ENCODE assay signal across 17 cellular contexts in genomic region chr14:81633496-81633895, GRCh38.
DNase-seq lines count a peak whose midpoint lies in the region; ATAC-seq and TF ChIP-seq lines count a peak whose summit lies in the region.
"Had no signal": no experiment of that assay in that cellular context is flagged by ENCODE, and none has a peak within 500 bp of the region (broad histone marks: within the 10 kb centered on the region; RNA-seq: fewer than 3 reads in every experiment).

No MANE protein-coding gene starts in this region.

- CTCF ChIA-PET in GM10248 (lab: Yijun Ruan, JAX), result interaction anchor here (0.9 to 2.2 kb wide), 3 partner anchors 11 to 56 kb away, joined by 3 to 5 read pairs (median 3); no protein-coding TSS in a partner anchor

- H3K9me3 ChIP-seq in right cardiac atrium (ENCODE audit: control insufficient read depth, low read length) (no peaks in the 10 kb centered on the region), body of pancreas (no peaks in the 10 kb centered on the region)
- H3K9me3 ChIP-seq: A549, BE2C had no signal

- TF ChIP-seq POLR2A in body of pancreas (IDR thresholded peaks at IDR 0.05) (no peak), erythroblast (IDR thresholded peaks at IDR 0.05; ENCODE audit: low read length) (no peak)

- TF ChIP-seq CTCF in body of pancreas (IDR thresholded peaks at IDR 0.05), result no peak
- TF ChIP-seq CTCF in GM10248 (IDR thresholded peaks at IDR 0.05; ENCODE audit: control extremely low read depth, extremely low read depth, low read depth, missing control alignments), result no peak

- no peaks in the 10 kb centered on the region for H3K36me3 ChIP-seq in body of pancreas (replicated peaks in 1 of 2; ENCODE audit: insufficient read depth in 1 of 2, low read depth in 2 of 2)
- H3K36me3 ChIP-seq: BE2C had no signal

- intact Hi-C loops in left ventricle myocardium superior (cut with micrococcal nuclease) (no loop called here), right cardiac atrium (cut with DNase I) (no loop called here), body of pancreas (cut with DNase I) (no loop called here)

- H3K27ac Mint-ChIP-seq in natural killer cell treated with Interleukin-12 subunit alpha and Interleukin-12 subunit beta and Interleukin-15 and Interleukin-18, amount 100 ng/mL, for 72 hours, result no peak overlapping the region
- H3K27ac Mint-ChIP-seq: CD14-positive monocyte; CD8-positive, alpha-beta T cell; H9 had no signal

- no peak overlapping the region for H3K4me3 ChIP-seq in right cardiac atrium (ENCODE audit: low read length)
- no peak overlapping the region for H3K4me3 ChIP-seq in body of pancreas
- H3K4me3 ChIP-seq: A549 had no signal

- ATAC-seq in left ventricle myocardium superior (peak; percentile 34), right cardiac atrium (no peak), body of pancreas (peak; percentile 78)
- ATAC-seq in natural killer cell treated with Interleukin-12 subunit alpha and Interleukin-12 subunit beta and Interleukin-15 and Interleukin-18, amount 100 ng/mL, for 72 hours, result no peak
- ATAC-seq: A549; CD8-positive, alpha-beta T cell had no signal

- H3K9me3 Mint-ChIP-seq in natural killer cell treated with Interleukin-12 subunit alpha and Interleukin-12 subunit beta and Interleukin-15 and Interleukin-18, amount 100 ng/mL, for 72 hours, result peaks cover 3% of the 10 kb centered on the region
- H3K9me3 Mint-ChIP-seq: CD8-positive, alpha-beta T cell; H9 had no signal

- H3K27me3 Mint-ChIP-seq in natural killer cell treated with Interleukin-12 subunit alpha and Interleukin-12 subunit beta and Interleukin-15 and Interleukin-18, amount 100 ng/mL, for 72 hours, result peaks cover 3 to 7% of the 10 kb centered on the region in 2 donors

- H3K4me3 Mint-ChIP-seq in natural killer cell treated with Interleukin-12 subunit alpha and Interleukin-12 subunit beta and Interleukin-15 and Interleukin-18, amount 100 ng/mL, for 72 hours, result no peak overlapping the region
- H3K4me3 Mint-ChIP-seq: CD14-positive monocyte; CD8-positive, alpha-beta T cell; H9 had no signal

- H3K27me3 ChIP-seq in right cardiac atrium (ENCODE audit: control insufficient read depth, insufficient read depth) (peaks cover 2% of the 10 kb centered on the region), body of pancreas (no peaks in the 10 kb centered on the region)
- H3K27me3 ChIP-seq: BE2C had no signal

- H3K4me1 Mint-ChIP-seq in natural killer cell treated with Interleukin-12 subunit alpha and Interleukin-12 subunit beta and Interleukin-15 and Interleukin-18, amount 100 ng/mL, for 72 hours (ENCODE audit: low read depth in 2 of 2), result no peaks in the 10 kb centered on the region
- H3K4me1 Mint-ChIP-seq: CD14-positive monocyte, H9 had no signal

- POLR2A ChIA-PET in GM10248 (lab: Yijun Ruan, JAX), result no interaction called here

- DNase-seq in left ventricle myocardium superior (no peak), right cardiac atrium (no peak), NOMO-1 treated with DMSO at 0.1 percent for 48 hours (lab: John Stamatoyannopoulos, UW; ENCODE audit: unreplicated experiment) (peak; percentile 59), body of pancreas (peak in 2 of 4 donors; percentile 12 to 23), GM10248 (ENCODE audit: extremely low spot score) (no peak), erythroblast (lab: John Stamatoyannopoulos, UW) (no peak)
- DNase-seq in natural killer cell treated with Interleukin-12 subunit alpha and Interleukin-12 subunit beta and Interleukin-15 and Interleukin-18, amount 100 ng/mL, for 72 hours (ENCODE audit: low spot score), result no peak
- DNase-seq: BE2C; CD8-positive, alpha-beta T cell; COR-L47; DND-41; GDM1; GOT3; H9; IMR-90 had no signal

- H3K36me3 Mint-ChIP-seq in natural killer cell treated with Interleukin-12 subunit alpha and Interleukin-12 subunit beta and Interleukin-15 and Interleukin-18, amount 100 ng/mL, for 72 hours, result no peaks in the 10 kb centered on the region
- H3K36me3 Mint-ChIP-seq: CD14-positive monocyte; CD8-positive, alpha-beta T cell had no signal

- H3K27ac ChIP-seq in right cardiac atrium (ENCODE audit: low read length) (no peak overlapping the region), body of pancreas (no peak overlapping the region)
- H3K27ac ChIP-seq: A549 had no signal

- H3K4me1 ChIP-seq in right cardiac atrium (ENCODE audit: control insufficient read depth, insufficient read depth, low read length) (peaks cover 1% of the 10 kb centered on the region), body of pancreas (peaks cover 9% of the 10 kb centered on the region)
- H3K4me1 ChIP-seq: A549, BE2C had no signal

Comparison
In these comparisons a context has a peak if more than half of its experiments do, and no peak if none do; other contexts are left out.
1. ATAC-seq: peak in left ventricle myocardium superior (single experiment) and body of pancreas (single experiment); none in right cardiac atrium (0 of 2) and natural killer cell treated with Interleukin-12 subunit alpha and Interleukin-12 subunit beta and Interleukin-15 and Interleukin-18, amount 100 ng/mL, for 72 hours (0 of 2).